Comparison of ENCODE assay signal across 25 cellular contexts in genomic region chr2:235950473-235950809, GRCh38.
"Had no signal": no experiment of that assay in that cellular context is flagged by ENCODE, and none has a peak within 500 bp of the region (broad histone marks: within the 10 kb centered on the region; RNA-seq: fewer than 3 reads in every experiment).

No MANE protein-coding gene starts in this region.

- H3K36me3 ChIP-seq: colonic mucosa, ovary, right atrium auricular region, vagina had no signal

- H3K4me3 Mint-ChIP-seq: activated naive CD4-positive, alpha-beta T cell treated with anti-CD3 and anti-CD28 coated beads for 36 hours; activated naive CD8-positive, alpha-beta T cell treated with anti-CD3 and anti-CD28 coated beads, Interleukin-2, amount 10 ng/mL, durations not matched to agents 7 days and 5 days; memory B cell; stimulated activated naive B cell treated with anti-CD40 and anti-IgM and Interleukin-4, amounts not matched to agents 10 μg/mL and 1 μg/mL and 100 μg/mL, for 72 hours; T-helper 17 cell; type B pancreatic cell had no signal

- H3K27ac ChIP-seq: colonic mucosa, hepatocyte, ovary, psoas muscle, right atrium auricular region, vagina had no signal

- H3K4me2 ChIP-seq: hepatocyte had no signal

- DNase-seq: activated CD4-positive, alpha-beta T cell treated with anti-CD3 and anti-CD28 coated beads for 4 hours; activated CD4-positive, alpha-beta T cell treated with anti-CD3 and anti-CD28 coated beads, Interleukin-2, amount 50 U/mL, for 48 hours; activated CD4-positive, CD25-positive, alpha-beta regulatory T cell; activated CD8-positive, alpha-beta memory T cell treated with anti-CD3 and anti-CD28 coated beads, Interleukin-2, amount 50 U/mL, for 48 hours; activated effector memory CD4-positive, alpha-beta T cell treated with Interleukin-2 at 50 U/mL for 16 hours; activated naive CD4-positive, alpha-beta T cell treated with anti-CD3 and anti-CD28 coated beads for 36 hours; activated naive CD8-positive, alpha-beta T cell treated with anti-CD3 and anti-CD28 coated beads, Interleukin-2, amount 10 ng/mL, durations not matched to agents 7 days and 5 days; activated T-cell treated with anti-CD3 and anti-CD28 coated beads, Interleukin-2, amount 50 U/mL, for 48 hours; amniotic stem cell; colonic mucosa; dorsolateral prefrontal cortex; effector memory CD8-positive, alpha-beta T cell; foreskin melanocyte; islet precursor cell; left cardiac atrium; ovary; psoas muscle; stimulated activated CD4-positive, alpha-beta T cell treated with anti-CD3 and anti-CD28 coated beads, Interleukin-2, amount 100 ng/mL, for 24 hours; stimulated activated naive B cell treated with anti-CD40 and anti-IgM and Interleukin-4, amounts not matched to agents 10 μg/mL and 1 μg/mL and 100 μg/mL, for 72 hours; T-helper 17 cell had no signal

- H3K9me3 Mint-ChIP-seq: activated naive CD4-positive, alpha-beta T cell treated with anti-CD3 and anti-CD28 coated beads for 36 hours; activated naive CD8-positive, alpha-beta T cell treated with anti-CD3 and anti-CD28 coated beads, Interleukin-2, amount 10 ng/mL, durations not matched to agents 7 days and 5 days; effector memory CD8-positive, alpha-beta T cell; memory B cell; type B pancreatic cell had no signal

- H2AFZ ChIP-seq: hepatocyte had no signal

- H3K4me3 ChIP-seq: colonic mucosa, dorsolateral prefrontal cortex, hepatocyte, ovary, psoas muscle, right atrium auricular region, vagina had no signal

- H3K27me3 ChIP-seq: colonic mucosa, dorsolateral prefrontal cortex, hepatocyte, ovary, right atrium auricular region, vagina had no signal

- H3K27ac Mint-ChIP-seq: activated naive CD4-positive, alpha-beta T cell treated with anti-CD3 and anti-CD28 coated beads for 36 hours; activated naive CD8-positive, alpha-beta T cell treated with anti-CD3 and anti-CD28 coated beads, Interleukin-2, amount 10 ng/mL, durations not matched to agents 7 days and 5 days; effector memory CD8-positive, alpha-beta T cell; memory B cell; stimulated activated naive B cell treated with anti-CD40 and anti-IgM and Interleukin-4, amounts not matched to agents 10 μg/mL and 1 μg/mL and 100 μg/mL, for 72 hours; T-helper 17 cell had no signal

- H3K4me1 ChIP-seq: colonic mucosa, psoas muscle, vagina had no signal

- H3K9me3 ChIP-seq: colonic mucosa, ovary, psoas muscle, right atrium auricular region, vagina had no signal

- H3K4me1 Mint-ChIP-seq: memory B cell; stimulated activated naive B cell treated with anti-CD40 and anti-IgM and Interleukin-4, amounts not matched to agents 10 μg/mL and 1 μg/mL and 100 μg/mL, for 72 hours had no signal

- H3K36me3 Mint-ChIP-seq: activated naive CD8-positive, alpha-beta T cell treated with anti-CD3 and anti-CD28 coated beads, Interleukin-2, amount 10 ng/mL, durations not matched to agents 7 days and 5 days; memory B cell; stimulated activated naive B cell treated with anti-CD40 and anti-IgM and Interleukin-4, amounts not matched to agents 10 μg/mL and 1 μg/mL and 100 μg/mL, for 72 hours had no signal

- H3K27me3 Mint-ChIP-seq: type B pancreatic cell had no signal
